8 cellular contexts compared by ENCODE assay signal in the genomic region with DNA sequence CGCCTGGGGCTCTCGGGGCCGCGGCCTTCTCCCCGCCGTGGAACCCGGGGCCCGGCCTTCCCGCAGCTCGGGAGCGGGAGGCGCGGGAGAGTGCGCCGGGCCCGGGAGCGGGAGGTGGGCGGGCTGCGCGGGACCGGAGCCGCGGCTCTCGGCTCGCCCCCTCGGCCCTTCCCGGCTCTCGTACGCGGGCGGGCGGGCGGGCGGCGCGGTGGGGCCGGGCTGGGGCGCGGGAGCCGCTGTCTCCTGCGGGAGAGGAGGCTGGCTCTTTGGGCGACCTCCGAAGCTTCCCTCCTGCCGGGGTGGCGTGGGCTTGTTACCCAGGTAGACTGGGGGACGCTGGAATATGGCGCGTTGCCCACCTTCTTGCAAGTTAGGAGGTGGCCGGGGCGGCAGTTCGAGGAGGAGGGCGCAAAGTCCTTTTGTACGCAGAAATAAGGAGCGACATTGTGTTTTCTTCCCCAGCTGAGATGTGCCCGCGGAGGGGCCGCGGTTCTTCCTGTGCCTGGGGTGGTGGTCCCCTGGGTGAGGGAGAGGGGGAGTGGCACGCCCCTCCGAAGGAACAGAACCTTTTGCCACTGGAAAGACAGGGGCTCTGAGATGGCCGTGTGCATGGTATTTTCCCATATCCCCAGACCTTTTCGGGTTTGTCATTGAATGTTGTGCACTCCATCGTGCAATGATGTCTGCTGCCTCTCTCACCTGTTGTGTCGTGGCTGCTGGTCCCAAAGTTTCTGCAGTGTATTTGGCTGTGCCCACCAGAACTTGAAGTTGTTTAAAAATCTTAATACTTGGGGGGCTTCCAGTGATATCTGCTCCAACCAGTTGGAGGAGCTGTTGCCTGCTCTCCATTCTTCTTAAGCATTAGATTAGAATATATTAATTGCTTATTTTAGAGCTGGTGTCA. TPM values are rescaled to one million over a fixed set of nuclear protein-coding genes. Genes with fewer than 3 reads are reported as not detected.
DNase-seq lines count a peak whose midpoint lies in the region; ATAC-seq and TF ChIP-seq lines count a peak whose summit lies in the region.

No MANE protein-coding gene starts in this region.

- intact Hi-C loops in left ventricle myocardium superior (cut with micrococcal nuclease): loop anchor here (5.0 kb wide), 1 partner anchor 335 kb away; no protein-coding TSS in a partner anchor

- ATAC-seq in GM19023 (IDR thresholded peaks at IDR 0.05; ENCODE audit: unreplicated experiment) (peak; percentile 4), HG03565 (IDR thresholded peaks at IDR 0.05; ENCODE audit: unreplicated experiment) (peak; percentile 12), left ventricle myocardium superior (peak; percentile 31)

- peak overlapping the region; percentile 93 for H3K4me3 Mint-ChIP-seq in progenitor cell of endocrine pancreas (ENCODE audit: low read depth)

- H3K27me3 Mint-ChIP-seq in progenitor cell of endocrine pancreas: no peaks in the 10 kb centered on the region

- TF ChIP-seq CTCF in progenitor cell of endocrine pancreas (IDR thresholded peaks at IDR 0.05; ENCODE audit: unreplicated experiment): peak; percentile 59

- H3K9me3 Mint-ChIP-seq in progenitor cell of endocrine pancreas (ENCODE audit: low read depth): no peaks in the 10 kb centered on the region

- peak overlapping the region; percentile 98 for H3K27ac Mint-ChIP-seq in progenitor cell of endocrine pancreas

- in situ Hi-C loops in SK-MEL-5 (cut with HindIII; ENCODE audit: low pct_unique_long_range_greater_than_20kb, low sequenced_read_pairs): no loop called here

- DNase-seq in AG20443 (ENCODE audit: low spot score): peak; percentile 33
- DNase-seq in SK-MEL-5 (ENCODE audit: low read depth, low spot score): peak; percentile 54
- DNase-seq in amniotic epithelial cell (ENCODE audit: low read depth): peak; percentile 38
- DNase-seq in left ventricle myocardium superior: peak; percentile 72
- DNase-seq in progenitor cell of endocrine pancreas (ENCODE audit: low spot score, unreplicated experiment): peak; percentile 14
- no peak for DNase-seq in HPDE6-E6E7 (ENCODE audit: extremely low spot score)

- peaks cover 11% of the 10 kb centered on the region for H3K36me3 Mint-ChIP-seq in progenitor cell of endocrine pancreas (ENCODE audit: insufficient read depth)

- H3K4me1 Mint-ChIP-seq in progenitor cell of endocrine pancreas (ENCODE audit: low read depth): peaks cover 31% of the 10 kb centered on the region

RNA-seq across cellular contexts. Expression of a gene that starts 0.8 kb away (rescaled TPM):
- 6.7 and 12.4 TPM in 2 replicates for total RNA-seq in SK-MEL-5 (2014; rRNA removed; shearing (Covaris generic))
- polyA plus RNA-seq in SK-MEL-5 (2015; cell fraction: cytosol; rRNA removed): 9.6 and 9.7 TPM in 2 replicates
- 11.9 and 14.6 TPM in 2 replicates for polyA plus RNA-seq in SK-MEL-5 (2015; cell fraction: nucleus; rRNA removed)
- 8.7 TPM for total RNA-seq in left ventricle myocardium superior
- total RNA-seq in progenitor cell of endocrine pancreas: 29.7 and 32.4 TPM in 2 replicates
